ENCODE assay signal across 2 cellular contexts in the genomic region with DNA sequence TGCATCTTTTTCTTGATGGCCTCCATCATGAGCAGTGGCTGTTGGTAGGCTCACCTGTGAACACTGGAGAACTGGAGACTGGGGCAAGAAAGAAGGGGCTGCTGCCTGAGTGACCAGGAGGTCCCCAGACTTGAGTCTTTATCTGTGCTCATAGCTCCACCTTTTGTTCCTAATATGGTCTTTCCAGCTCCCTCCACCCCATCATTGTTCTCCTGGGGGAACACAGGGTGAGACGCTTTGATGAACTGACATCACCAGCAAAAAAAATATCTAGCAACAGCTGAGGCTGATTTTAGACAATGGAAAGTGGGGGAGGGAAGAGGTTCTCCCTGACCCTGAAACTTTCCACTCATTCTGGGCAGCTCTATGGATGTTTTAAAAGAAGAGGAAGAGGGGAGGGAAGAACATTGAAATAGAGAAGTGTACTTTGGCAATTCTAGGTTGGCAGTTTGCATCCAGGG.
TF ChIP-seq lines count a peak whose summit lies in the region.

A gene (minus strand): TSS at position 111 of the 461 bp plus-strand sequence. CDS start 82 bp downstream, at position 29.

TF ChIP-seq in endothelial cell of umbilical vein, 7 proteins besides CTCF, POLR2A, EP300 and RAD21 (continued from another document):
- TF ChIP-seq, protein P1, sequence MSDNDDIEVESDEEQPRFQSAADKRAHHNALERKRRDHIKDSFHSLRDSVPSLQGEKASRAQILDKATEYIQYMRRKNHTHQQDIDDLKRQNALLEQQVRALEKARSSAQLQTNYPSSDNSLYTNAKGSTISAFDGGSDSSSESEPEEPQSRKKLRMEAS (IDR thresholded peaks at IDR 0.05; ENCODE audit: insufficient read depth, insufficient read length) = no peak
- no peak for TF ChIP-seq POLR2AphosphoS5 (IDR thresholded peaks at IDR 0.05; ENCODE audit: insufficient read depth, low read depth, low read length)

TF ChIP-seq in HEK293T, 16 proteins besides CTCF, POLR2A, EP300 and RAD21 (continued from another document):
- TF ChIP-seq FOXK2 (IDR thresholded peaks at IDR 0.05) = no peak
TF ChIP-seq in HEK293T: peak in this region for 0.
